ENCODE assay signal across 2 cellular contexts in the genomic region with DNA sequence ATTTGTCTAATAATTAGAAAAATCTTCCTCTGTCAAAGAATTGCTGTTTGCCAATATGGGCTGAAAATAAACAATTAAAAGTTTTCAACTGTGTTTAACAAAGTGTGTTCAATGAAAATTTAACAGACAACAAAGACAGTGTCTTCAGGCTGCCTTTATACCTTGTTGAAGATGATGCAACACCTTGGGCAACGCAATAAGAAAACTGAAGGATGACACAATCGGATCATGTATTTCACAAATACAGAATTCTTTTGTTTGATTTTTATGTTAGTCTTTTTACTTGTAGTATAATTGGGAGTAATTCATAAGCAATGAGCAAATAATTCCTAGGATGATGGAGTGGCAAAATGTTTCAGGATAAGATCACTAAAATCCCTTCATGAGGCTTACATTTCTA.
TF ChIP-seq lines count a peak whose summit lies in the region.

No MANE protein-coding gene starts in this region.

TF ChIP-seq in H1, 55 proteins besides CTCF, POLR2A, EP300 and RAD21:
- peak; percentile 85; the same call in 1 of the 2 replicates for TF ChIP-seq CEBPB (IDR thresholded peaks at IDR 0.05; ENCODE audit: low read depth, low read length)
- TF ChIP-seq JUND (IDR thresholded peaks at IDR 0.05; ENCODE audit: low read length) = peak; percentile 60; the same call in 1 of the 2 replicates
- TF ChIP-seq RBBP5 (IDR thresholded peaks at IDR 0.05; ENCODE audit: borderline replicate concordance, low read depth, low read length) = no peak

TF ChIP-seq in SK-N-SH, 30 proteins besides CTCF, POLR2A, EP300 and RAD21:
- no peak for TF ChIP-seq FOSL2 (IDR thresholded peaks at IDR 0.05; ENCODE audit: borderline replicate concordance, low read depth)
- no peak for TF ChIP-seq POLR2AphosphoS5 (IDR thresholded peaks at IDR 0.05; ENCODE audit: low read depth, low read length)
- no peak for TF ChIP-seq GABPA (IDR thresholded peaks at IDR 0.05; ENCODE audit: low read depth)
- no peak for TF ChIP-seq RFX5 (IDR thresholded peaks at IDR 0.05; ENCODE audit: low read length)
- TF ChIP-seq SMC3 (IDR thresholded peaks at IDR 0.05; ENCODE audit: low read depth, low read length) = no peak
- TF ChIP-seq RXRA (IDR thresholded peaks at IDR 0.05; ENCODE audit: borderline replicate concordance, low read depth) = no peak
- no peak for TF ChIP-seq TCF12 (IDR thresholded peaks at IDR 0.05)
- no peak for TF ChIP-seq MEF2A (IDR thresholded peaks at IDR 0.05; ENCODE audit: borderline replicate concordance, low read depth)
- TF ChIP-seq, protein P1, sequence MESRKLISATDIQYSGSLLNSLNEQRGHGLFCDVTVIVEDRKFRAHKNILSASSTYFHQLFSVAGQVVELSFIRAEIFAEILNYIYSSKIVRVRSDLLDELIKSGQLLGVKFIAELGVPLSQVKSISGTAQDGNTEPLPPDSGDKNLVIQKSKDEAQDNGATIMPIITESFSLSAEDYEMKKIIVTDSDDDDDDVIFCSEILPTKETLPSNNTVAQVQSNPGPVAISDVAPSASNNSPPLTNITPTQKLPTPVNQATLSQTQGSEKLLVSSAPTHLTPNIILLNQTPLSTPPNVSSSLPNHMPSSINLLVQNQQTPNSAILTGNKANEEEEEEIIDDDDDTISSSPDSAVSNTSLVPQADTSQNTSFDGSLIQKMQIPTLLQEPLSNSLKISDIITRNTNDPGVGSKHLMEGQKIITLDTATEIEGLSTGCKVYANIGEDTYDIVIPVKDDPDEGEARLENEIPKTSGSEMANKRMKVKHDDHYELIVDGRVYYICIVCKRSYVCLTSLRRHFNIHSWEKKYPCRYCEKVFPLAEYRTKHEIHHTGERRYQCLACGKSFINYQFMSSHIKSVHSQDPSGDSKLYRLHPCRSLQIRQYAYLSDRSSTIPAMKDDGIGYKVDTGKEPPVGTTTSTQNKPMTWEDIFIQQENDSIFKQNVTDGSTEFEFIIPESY (IDR thresholded peaks at IDR 0.05; ENCODE audit: borderline replicate concordance, low read depth) = no peak
- no peak for TF ChIP-seq NFIC (IDR thresholded peaks at IDR 0.05; ENCODE audit: borderline replicate concordance)
- TF ChIP-seq GATA2 (CRISPR knock-in tag; IDR thresholded peaks at IDR 0.05) = no peak
- TF ChIP-seq TAF1 (IDR thresholded peaks at IDR 0.05; ENCODE audit: borderline replicate concordance, low read depth, low read length) = no peak
- no peak for TF ChIP-seq IRF3 (IDR thresholded peaks at IDR 0.05; ENCODE audit: low read depth, low read length)
- no peak for TF ChIP-seq ELF1 (IDR thresholded peaks at IDR 0.05)
- TF ChIP-seq MXI1 (IDR thresholded peaks at IDR 0.05; ENCODE audit: low read depth, low read length) = no peak
- TF ChIP-seq RCOR1 (IDR thresholded peaks at IDR 0.05; ENCODE audit: low read length) = no peak
TF ChIP-seq in SK-N-SH: peak in this region for 0.
